In genomic region chr11:3641701-3642070, GRCh38 we compare ENCODE assay signal across 1 cellular context.
TF ChIP-seq lines count a peak whose summit lies in the region.

A gene with protein sequence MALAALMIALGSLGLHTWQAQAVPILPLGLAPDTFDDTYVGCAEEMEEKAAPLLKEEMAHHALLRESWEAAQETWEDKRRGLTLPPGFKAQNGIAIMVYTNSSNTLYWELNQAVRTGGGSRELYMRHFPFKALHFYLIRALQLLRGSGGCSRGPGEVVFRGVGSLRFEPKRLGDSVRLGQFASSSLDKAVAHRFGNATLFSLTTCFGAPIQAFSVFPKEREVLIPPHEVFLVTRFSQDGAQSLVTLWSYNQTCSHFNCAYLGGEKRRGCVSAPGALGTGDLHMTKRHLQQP (minus strand): TSS chr11:3641992. CDS start chr11:3641862, 130 bp downstream.

TF ChIP-seq in IMR-90, 13 proteins besides CTCF, POLR2A, EP300 and RAD21 (continued from another document):
- TF ChIP-seq USF2 (IDR thresholded peaks at IDR 0.05; ENCODE audit: low read depth, low read length) = no peak
- TF ChIP-seq RFX5 (IDR thresholded peaks at IDR 0.05; ENCODE audit: low read depth, low read length) = no peak
